Comparison of ENCODE assay signal across 23 cellular contexts in genomic region chr4:188370781-188371180, GRCh38.
"Had no signal": no experiment of that assay in that cellular context is flagged by ENCODE, and none has a peak within 500 bp of the region (broad histone marks: within the 10 kb centered on the region; RNA-seq: fewer than 3 reads in every experiment).

No MANE protein-coding gene starts in this region.

- H3K36me3 Mint-ChIP-seq: memory B cell; naive B cell; stimulated activated memory B cell treated with anti-CD40 and anti-IgM and Interleukin-4, amounts not matched to agents 10 μg/mL and 1 μg/mL and 100 μg/mL, for 72 hours had no signal

- H3K27me3 ChIP-seq: esophagus muscularis mucosa, gastroesophageal sphincter, right lobe of liver, testis, tibial nerve had no signal

- DNase-seq: dorsolateral prefrontal cortex; effector memory CD4-positive, alpha-beta T cell; immature natural killer cell; left ventricle myocardium inferior; lower lobe of right lung; naive B cell; psoas muscle; retina; right lobe of liver; stimulated activated CD4-positive, alpha-beta T cell treated with anti-CD3 and anti-CD28 coated beads, Interleukin-15, amount 100 ng/mL, for 24 hours; stimulated activated CD4-positive, alpha-beta T cell treated with anti-CD3 and anti-CD28 coated beads, Interleukin-1b, Interleukin-23, amount 100 ng/mL, for 48 hours; stimulated activated CD4-positive, alpha-beta T cell treated with anti-CD3 and anti-CD28 coated beads, Interleukin-4, amount 100 ng/mL, for 24 hours; stimulated activated naive CD8-positive, alpha-beta T cell treated with anti-CD3 and anti-CD28 coated beads, Interleukin-15, amount 100 ng/mL, for 72 hours; testis had no signal

- H3K27ac ChIP-seq: coronary artery, dorsolateral prefrontal cortex, epithelial cell of prostate, esophagus muscularis mucosa, gastroesophageal sphincter, left ventricle myocardium inferior, lower lobe of right lung, parathyroid adenoma, psoas muscle, right lobe of liver, testis, tibial nerve had no signal

- ATAC-seq: gastroesophageal sphincter; lower lobe of right lung; psoas muscle; right lobe of liver; stimulated activated memory B cell treated with anti-CD40 and anti-IgM and Interleukin-4, amounts not matched to agents 10 μg/mL and 1 μg/mL and 100 μg/mL, for 72 hours; stimulated activated naive CD8-positive, alpha-beta T cell treated with anti-CD3 and anti-CD28 coated beads, Interleukin-15, amount 100 ng/mL, for 72 hours had no signal

- H3K36me3 ChIP-seq: esophagus muscularis mucosa, gastroesophageal sphincter, left ventricle myocardium inferior, lower lobe of right lung, right lobe of liver, tibial nerve had no signal

- H3K27me3 Mint-ChIP-seq: memory B cell; naive B cell; stimulated activated memory B cell treated with anti-CD40 and anti-IgM and Interleukin-4, amounts not matched to agents 10 μg/mL and 1 μg/mL and 100 μg/mL, for 72 hours; stimulated activated naive CD8-positive, alpha-beta T cell treated with anti-CD3 and anti-CD28 coated beads, Interleukin-15, amount 100 ng/mL, for 72 hours had no signal

- H3K79me2 ChIP-seq: parathyroid adenoma had no signal

- H3K4me1 Mint-ChIP-seq: immature natural killer cell; memory B cell; naive B cell; nephron; stimulated activated naive CD8-positive, alpha-beta T cell treated with anti-CD3 and anti-CD28 coated beads, Interleukin-15, amount 100 ng/mL, for 72 hours had no signal

- H3K4me1 ChIP-seq: gastroesophageal sphincter, left ventricle myocardium inferior, lower lobe of right lung, parathyroid adenoma, psoas muscle, right lobe of liver, testis, tibial nerve had no signal

- H3K9ac ChIP-seq: parathyroid adenoma had no signal

- H3K27ac Mint-ChIP-seq: immature natural killer cell; memory B cell; naive B cell; nephron; stimulated activated memory B cell treated with anti-CD40 and anti-IgM and Interleukin-4, amounts not matched to agents 10 μg/mL and 1 μg/mL and 100 μg/mL, for 72 hours; stimulated activated naive CD8-positive, alpha-beta T cell treated with anti-CD3 and anti-CD28 coated beads, Interleukin-15, amount 100 ng/mL, for 72 hours had no signal

- H3K4me3 Mint-ChIP-seq: immature natural killer cell; memory B cell; naive B cell; nephron; stimulated activated memory B cell treated with anti-CD40 and anti-IgM and Interleukin-4, amounts not matched to agents 10 μg/mL and 1 μg/mL and 100 μg/mL, for 72 hours; stimulated activated naive CD8-positive, alpha-beta T cell treated with anti-CD3 and anti-CD28 coated beads, Interleukin-15, amount 100 ng/mL, for 72 hours had no signal

- H3K4me3 ChIP-seq: coronary artery, dorsolateral prefrontal cortex, esophagus muscularis mucosa, gastroesophageal sphincter, left ventricle myocardium inferior, lower lobe of right lung, psoas muscle, right lobe of liver, testis, tibial nerve had no signal
